ENCODE assay signal across 13 cellular contexts in genomic region chr20:11499235-11499634, GRCh38.
"Had no signal": no experiment of that assay in that cellular context is flagged by ENCODE, and none has a peak within 500 bp of the region (broad histone marks: within the 10 kb centered on the region; RNA-seq: fewer than 3 reads in every experiment).

No MANE protein-coding gene starts in this region.

- H3K4me1 ChIP-seq: stomach, testis, upper lobe of right lung had no signal

- ATAC-seq: left cardiac atrium, sciatic nerve, upper lobe of right lung had no signal

- DNase-seq: activated CD4-positive, CD25-positive, alpha-beta regulatory T cell treated with anti-CD3 and anti-CD28 coated beads, Interleukin-2, amount 50 U/mL, for 72 hours; activated naive CD4-positive, alpha-beta T cell treated with anti-CD3 and anti-CD28 coated beads, Interleukin-2, amount 10 ng/mL, durations not matched to agents 7 days and 5 days; activated T-cell treated with anti-CD3 and anti-CD28 coated beads for 4 hours; endodermal cell; hypothalamus; left cardiac atrium; stimulated activated CD4-positive, alpha-beta T cell treated with anti-CD3 and anti-CD28 coated beads, Interleukin-1b, Interleukin-23, amount 100 ng/mL, for 48 hours; stomach; testis; upper lobe of right lung had no signal

- H3K27me3 ChIP-seq: cardiac muscle cell, stomach, testis, upper lobe of right lung had no signal

- H3K27ac ChIP-seq: cardiac muscle cell, stomach, testis, upper lobe of right lung had no signal

- H3K36me3 ChIP-seq: cardiac muscle cell, stomach, upper lobe of right lung had no signal

- H3K4me3 ChIP-seq: cardiac muscle cell, lung, stomach, testis, upper lobe of right lung had no signal

- H3K9me3 ChIP-seq: stomach, testis, upper lobe of right lung had no signal
